In genomic region chr4:14529653-14530052, GRCh38 we compare ENCODE assay signal across 14 cellular contexts.
DNase-seq lines count a peak whose midpoint lies in the region; ATAC-seq and TF ChIP-seq lines count a peak whose summit lies in the region.
"Had no signal": no experiment of that assay in that cellular context is flagged by ENCODE, and none has a peak within 500 bp of the region (broad histone marks: within the 10 kb centered on the region; RNA-seq: fewer than 3 reads in every experiment).

No MANE protein-coding gene starts in this region.

- CTCF ChIA-PET in activated CD8-positive, alpha-beta T cell treated with anti-CD3 and anti-CD28 coated beads for 36 hours (lab: Charles Lee): no interaction called here

- H3K79me2 ChIP-seq in MM.1S (ENCODE audit: low read length): no peaks in the 10 kb centered on the region

- no peaks in the 10 kb centered on the region for H3K36me3 Mint-ChIP-seq in activated CD8-positive, alpha-beta T cell treated with anti-CD3 and anti-CD28 coated beads for 36 hours (ENCODE audit: low read depth)
- H3K36me3 Mint-ChIP-seq: activated CD8-positive, alpha-beta memory T cell treated with anti-CD3 and anti-CD28 coated beads, Interleukin-2, amount 10 ng/mL, durations not matched to agents 7 days and 5 days; activated naive CD4-positive, alpha-beta T cell treated with anti-CD3 and anti-CD28 coated beads, Interleukin-2, amount 50 U/mL, for 72 hours had no signal

- WGBS in iPS DF 6.9 (ENCODE audit: insufficient coverage, insufficient read length): no CpG with 5 or more reads among the region's 4 CpGs
- WGBS in aorta, 2 donors: 51 to 52% methylated on average over 4 of the region's 4 CpGs

- no peaks in the 10 kb centered on the region for H4K20me1 ChIP-seq in MM.1S (ENCODE audit: insufficient read depth, low read length)

- TF ChIP-seq POLR2A in GM18505 (IDR thresholded peaks at IDR 0.05; ENCODE audit: borderline replicate concordance, extremely low read depth, insufficient read depth, insufficient read length): no peak

- TF ChIP-seq CTCF in WERI-Rb-1 (IDR thresholded peaks at IDR 0.05; ENCODE audit: low read depth, low read length) (no peak), MM.1S (IDR thresholded peaks at IDR 0.05; ENCODE audit: low read length) (no peak)
- no peak for TF ChIP-seq CTCF in activated CD8-positive, alpha-beta T cell treated with anti-CD3 and anti-CD28 coated beads for 36 hours (IDR thresholded peaks at IDR 0.05)

- H3K4me3 ChIP-seq in WERI-Rb-1 (ENCODE audit: low read depth, low read length) (no peak overlapping the region), iPS DF 6.9 (ENCODE audit: low read length) (no peak overlapping the region), MM.1S (ENCODE audit: low read length) (no peak overlapping the region), aorta (ENCODE audit: low read length in 2 of 2) (no peak overlapping the region)

- intact Hi-C loops in activated CD8-positive, alpha-beta T cell treated with anti-CD3 and anti-CD28 coated beads for 36 hours (cut with micrococcal nuclease): no loop called here
- intact Hi-C loops in aorta (cut with DNase I): no loop called here

- no peak overlapping the region for H3K27ac ChIP-seq in WERI-Rb-1
- no peak overlapping the region for H3K27ac ChIP-seq in iPS DF 6.9 (ENCODE audit: low read length)
- no peak overlapping the region for H3K27ac ChIP-seq in MM.1S (ENCODE audit: low read length)
- no peak overlapping the region for H3K27ac ChIP-seq in aorta (ENCODE audit: low read depth in 1 of 2, low read length in 2 of 2)
- H3K27ac ChIP-seq: C4-2B, HL-60 had no signal

- H3K4me2 ChIP-seq in MM.1S (ENCODE audit: low read depth, low read length): no peak overlapping the region

- ATAC-seq in GM18505 (IDR thresholded peaks at IDR 0.05; ENCODE audit: unreplicated experiment) (no peak), aorta (ENCODE audit: low FRiP score) (no peak)
- ATAC-seq in activated CD8-positive, alpha-beta T cell treated with anti-CD3 and anti-CD28 coated beads for 36 hours: no peak
- ATAC-seq: activated CD8-positive, alpha-beta memory T cell treated with anti-CD3 and anti-CD28 coated beads, Interleukin-2, amount 10 ng/mL, durations not matched to agents 7 days and 5 days; activated naive CD4-positive, alpha-beta T cell treated with anti-CD3 and anti-CD28 coated beads, Interleukin-2, amount 50 U/mL, for 72 hours had no signal

- H3K4me3 Mint-ChIP-seq in activated CD8-positive, alpha-beta T cell treated with anti-CD3 and anti-CD28 coated beads for 36 hours: no peak overlapping the region
- H3K4me3 Mint-ChIP-seq: activated CD8-positive, alpha-beta memory T cell treated with anti-CD3 and anti-CD28 coated beads, Interleukin-2, amount 10 ng/mL, durations not matched to agents 7 days and 5 days had no signal

- no peaks in the 10 kb centered on the region for H3K9me3 Mint-ChIP-seq in activated CD8-positive, alpha-beta T cell treated with anti-CD3 and anti-CD28 coated beads for 36 hours

- no peak overlapping the region for H3K27ac Mint-ChIP-seq in activated CD8-positive, alpha-beta T cell treated with anti-CD3 and anti-CD28 coated beads for 36 hours
- H3K27ac Mint-ChIP-seq: activated CD8-positive, alpha-beta memory T cell treated with anti-CD3 and anti-CD28 coated beads, Interleukin-2, amount 10 ng/mL, durations not matched to agents 7 days and 5 days; activated naive CD4-positive, alpha-beta T cell treated with anti-CD3 and anti-CD28 coated beads, Interleukin-2, amount 50 U/mL, for 72 hours; progenitor cell of endocrine pancreas had no signal

- H3K36me3 ChIP-seq in WERI-Rb-1 (no peaks in the 10 kb centered on the region), iPS DF 6.9 (ENCODE audit: control insufficient read depth, insufficient read depth, low read length) (no peaks in the 10 kb centered on the region), MM.1S (replicated peaks; ENCODE audit: insufficient read depth, low read length) (no peaks in the 10 kb centered on the region), aorta (ENCODE audit: control insufficient read depth in 1 of 2, insufficient read depth in 2 of 2, low read length in 1 of 2) (no peaks in the 10 kb centered on the region)

- H3K9me3 ChIP-seq in WERI-Rb-1 (ENCODE audit: severe bottlenecking) (no peaks in the 10 kb centered on the region), iPS DF 6.9 (ENCODE audit: control insufficient read depth, insufficient read depth, low read length) (no peaks in the 10 kb centered on the region), MM.1S (replicated peaks; ENCODE audit: insufficient read depth, low read length) (no peaks in the 10 kb centered on the region), aorta (ENCODE audit: control insufficient read depth, low read length) (no peaks in the 10 kb centered on the region)

- H3K27me3 ChIP-seq in WERI-Rb-1 (ENCODE audit: insufficient read depth, low read depth, severe bottlenecking) (no peaks in the 10 kb centered on the region), iPS DF 6.9 (ENCODE audit: control insufficient read depth, insufficient read depth, low read length) (no peaks in the 10 kb centered on the region), MM.1S (replicated peaks; ENCODE audit: insufficient read depth, low read length) (no peaks in the 10 kb centered on the region), aorta (ENCODE audit: control insufficient read depth in 1 of 2, insufficient read depth in 2 of 2, low read length in 1 of 2) (no peaks in the 10 kb centered on the region)

- H2AFZ ChIP-seq in MM.1S (ENCODE audit: low read length): no peak overlapping the region

- no peaks in the 10 kb centered on the region for H3K4me1 Mint-ChIP-seq in activated CD8-positive, alpha-beta T cell treated with anti-CD3 and anti-CD28 coated beads for 36 hours (ENCODE audit: low read depth)
- H3K4me1 Mint-ChIP-seq: activated CD8-positive, alpha-beta memory T cell treated with anti-CD3 and anti-CD28 coated beads, Interleukin-2, amount 10 ng/mL, durations not matched to agents 7 days and 5 days had no signal

- no peaks in the 10 kb centered on the region; the same call in 1 of the 2 replicates for H3K4me1 ChIP-seq in iPS DF 6.9 (ENCODE audit: control insufficient read depth, insufficient read depth, low read length)
- no peaks in the 10 kb centered on the region for H3K4me1 ChIP-seq in MM.1S (ENCODE audit: low read length)
- H3K4me1 ChIP-seq in aorta (ENCODE audit: control insufficient read depth in 1 of 2, insufficient read depth in 2 of 2, low read length in 2 of 2): no peaks in the 10 kb centered on the region

- DNase-seq in DMS153 (lab: John Stamatoyannopoulos, UW) (peak; percentile 44), LHCN-M2 (ENCODE audit: low read depth) (peak; percentile 81), WERI-Rb-1 (peak; percentile 9), iPS DF 6.9 (ENCODE audit: low read depth, low spot score) (peak; percentile 37), MM.1S (no peak), aorta (no peak)
- DNase-seq in activated CD8-positive, alpha-beta T cell treated with anti-CD3 and anti-CD28 coated beads for 36 hours: no peak
- DNase-seq: activated CD8-positive, alpha-beta memory T cell treated with anti-CD3 and anti-CD28 coated beads, Interleukin-2, amount 10 ng/mL, durations not matched to agents 7 days and 5 days; NCI-H1105 treated with DMSO at 0.1 percent for 48 hours had no signal

- no peaks in the 10 kb centered on the region for H3K27me3 Mint-ChIP-seq in activated CD8-positive, alpha-beta T cell treated with anti-CD3 and anti-CD28 coated beads for 36 hours
- H3K27me3 Mint-ChIP-seq: activated CD8-positive, alpha-beta memory T cell treated with anti-CD3 and anti-CD28 coated beads, Interleukin-2, amount 10 ng/mL, durations not matched to agents 7 days and 5 days; progenitor cell of endocrine pancreas had no signal

- no peaks in the 10 kb centered on the region for H3K9me2 ChIP-seq in MM.1S (replicated peaks; ENCODE audit: insufficient read depth, low read length)

- H3K9ac ChIP-seq in MM.1S (ENCODE audit: low read length): no peak overlapping the region

- POLR2A ChIA-PET in activated CD8-positive, alpha-beta T cell treated with anti-CD3 and anti-CD28 coated beads for 36 hours (lab: Charles Lee): no interaction called here

- no peaks in the 10 kb centered on the region for H3F3A ChIP-seq in MM.1S (ENCODE audit: insufficient read depth, low read length)

Comparison
In these comparisons a context has a peak if more than half of its experiments do, and no peak if none do; other contexts are left out.
1. DNase-seq: peak in DMS153 (single experiment), LHCN-M2 (single experiment), WERI-Rb-1 (single experiment) and iPS DF 6.9 (single experiment); none in MM.1S (single experiment), activated CD8-positive, alpha-beta T cell treated with anti-CD3 and anti-CD28 coated beads for 36 hours (single experiment) and aorta (0 of 2).